8 cellular contexts compared by ENCODE assay signal in genomic region chr20:42530855-42531674, GRCh38.
A peak's percentile ranks its signal among the peaks of the same experiment; 100 is the strongest.
DNase-seq lines count a peak whose midpoint lies in the region; ATAC-seq and TF ChIP-seq lines count a peak whose summit lies in the region.

No MANE protein-coding gene starts in this region.

- POLR2A ChIA-PET in HEK293 (lab: Yijun Ruan, JAX): no interaction called here
- POLR2A ChIA-PET in CD8-positive, alpha-beta memory T cell (lab: Charles Lee): no interaction called here

- no peak for ATAC-seq in GM18867 (IDR thresholded peaks at IDR 0.05; ENCODE audit: unreplicated experiment)

- CTCF ChIA-PET in HEK293 (lab: Yijun Ruan, JAX): interaction anchor here (0.5 to 1.6 kb wide), 7 partner anchors 14 to 1344 kb away, joined by 3 to 5 read pairs (median 3); no protein-coding TSS in a partner anchor
- CTCF ChIA-PET in CD8-positive, alpha-beta memory T cell (lab: Charles Lee): no interaction called here

- no peak overlapping the region for H3K4me3 ChIP-seq in HEK293 (ENCODE audit: low read depth, low read length)
- no peak overlapping the region for H3K4me3 ChIP-seq in CD8-positive, alpha-beta memory T cell (ENCODE audit: low read length)

- no peak for TF ChIP-seq CTCF in HEK293 (tag by site-specific recombination; IDR thresholded peaks at IDR 0.05)
- peak; percentile 84 for TF ChIP-seq CTCF in type B pancreatic cell (conservative IDR thresholded peaks at IDR 0.05)

- peaks cover 5% of the 10 kb centered on the region for H3K9me3 Mint-ChIP-seq in type B pancreatic cell
- peaks cover 4 to 6% (median 6%) of the 10 kb centered on the region in 5 donors for H3K9me3 Mint-ChIP-seq in CD8-positive, alpha-beta memory T cell

- peaks cover 23% of the 10 kb centered on the region for H3K27me3 Mint-ChIP-seq in type B pancreatic cell
- peaks cover 0 to 1% of the 10 kb centered on the region in 2 donors for H3K27me3 Mint-ChIP-seq in CD8-positive, alpha-beta memory T cell

- H3K27ac ChIP-seq in HEK293 (ENCODE audit: extremely low read depth, low read depth, low read length): no peak overlapping the region
- H3K27ac ChIP-seq in CD8-positive, alpha-beta memory T cell (ENCODE audit: low read depth, low read length): no peak overlapping the region

- no peaks in the 10 kb centered on the region for H3K36me3 Mint-ChIP-seq in type B pancreatic cell
- H3K36me3 Mint-ChIP-seq in CD8-positive, alpha-beta memory T cell: no peaks in the 10 kb centered on the region

- no peaks in the 10 kb centered on the region for H3K4me1 ChIP-seq in HEK293 (ENCODE audit: control insufficient read depth, insufficient read depth, low read length)
- no peaks in the 10 kb centered on the region for H3K4me1 ChIP-seq in CD8-positive, alpha-beta memory T cell (ENCODE audit: insufficient read depth, low read length)

- no peak overlapping the region for H3K4me3 Mint-ChIP-seq in type B pancreatic cell
- H3K4me3 Mint-ChIP-seq in CD8-positive, alpha-beta memory T cell: peak overlapping the region in 1 of 7 donors; percentile 2

- H3K27me3 ChIP-seq in CD8-positive, alpha-beta memory T cell (ENCODE audit: insufficient read depth, low read length, poor library complexity, severe bottlenecking): no peaks in the 10 kb centered on the region

- no peak overlapping the region for H3K27ac Mint-ChIP-seq in type B pancreatic cell
- no peak overlapping the region for H3K27ac Mint-ChIP-seq in CD8-positive, alpha-beta memory T cell

- H3K4me1 Mint-ChIP-seq in type B pancreatic cell (ENCODE audit: unreplicated experiment): peaks cover 10% of the 10 kb centered on the region
- H3K4me1 Mint-ChIP-seq in CD8-positive, alpha-beta memory T cell: no peaks in the 10 kb centered on the region

- H3K9me3 ChIP-seq in HEK293 (ENCODE audit: control insufficient read depth, insufficient read depth, low read depth, low read length): no peaks in the 10 kb centered on the region
- no peaks in the 10 kb centered on the region for H3K9me3 ChIP-seq in CD8-positive, alpha-beta memory T cell (ENCODE audit: low read length)

- H3K36me3 ChIP-seq in HEK293 (ENCODE audit: control insufficient read depth in 2 of 2, insufficient read depth in 1 of 2, low read length in 2 of 2): no peaks in the 10 kb centered on the region
- H3K36me3 ChIP-seq in CD8-positive, alpha-beta memory T cell (ENCODE audit: insufficient read depth, low read length): no peaks in the 10 kb centered on the region

- DNase-seq in COR-L47 (lab: John Stamatoyannopoulos, UW) (peak; percentile 61), OCI-M1 (lab: John Stamatoyannopoulos, UW) (peak; percentile 42), head of caudate nucleus (peak in 28 of 42 donors; percentile 2 to 64 (median 20)), type B pancreatic cell (ENCODE audit: extremely low spot score, unreplicated experiment) (no peak), NCI-H2107 treated with DMSO at 0.1 percent for 48 hours (lab: John Stamatoyannopoulos, UW; ENCODE audit: unreplicated experiment) (no peak)
- no peak for DNase-seq in CD8-positive, alpha-beta memory T cell

- intact Hi-C loops in head of caudate nucleus (cut with DNase I): loop anchor here (10.0 kb wide), 1 partner anchor 326 kb away; no protein-coding TSS in a partner anchor

TF ChIP-seq in HEK293, 187 proteins besides CTCF, POLR2A, EP300 and RAD21:
- TF ChIP-seq ZFP41 (tag by site-specific recombination; IDR thresholded peaks at IDR 0.05; ENCODE audit: borderline replicate concordance) (no peak), ZNF654 (tag by site-specific recombination; IDR thresholded peaks at IDR 0.05; ENCODE audit: low read depth) (0 out of 2 replicates have a peak, but pooled peaks have one; percentile 5), SCRT2 (tag by site-specific recombination; IDR thresholded peaks at IDR 0.05) (0 out of 2 replicates have a peak, but pooled peaks have one; percentile 14)

Comparison
In these comparisons a context has a peak if more than half of its experiments do, and no peak if none do; other contexts are left out.
1. DNase-seq: peak in COR-L47 (single experiment), OCI-M1 (single experiment) and head of caudate nucleus (28 of 42); none in type B pancreatic cell (single experiment), NCI-H2107 treated with DMSO at 0.1 percent for 48 hours (single experiment) and CD8-positive, alpha-beta memory T cell (0 of 5).